In the genomic region with DNA sequence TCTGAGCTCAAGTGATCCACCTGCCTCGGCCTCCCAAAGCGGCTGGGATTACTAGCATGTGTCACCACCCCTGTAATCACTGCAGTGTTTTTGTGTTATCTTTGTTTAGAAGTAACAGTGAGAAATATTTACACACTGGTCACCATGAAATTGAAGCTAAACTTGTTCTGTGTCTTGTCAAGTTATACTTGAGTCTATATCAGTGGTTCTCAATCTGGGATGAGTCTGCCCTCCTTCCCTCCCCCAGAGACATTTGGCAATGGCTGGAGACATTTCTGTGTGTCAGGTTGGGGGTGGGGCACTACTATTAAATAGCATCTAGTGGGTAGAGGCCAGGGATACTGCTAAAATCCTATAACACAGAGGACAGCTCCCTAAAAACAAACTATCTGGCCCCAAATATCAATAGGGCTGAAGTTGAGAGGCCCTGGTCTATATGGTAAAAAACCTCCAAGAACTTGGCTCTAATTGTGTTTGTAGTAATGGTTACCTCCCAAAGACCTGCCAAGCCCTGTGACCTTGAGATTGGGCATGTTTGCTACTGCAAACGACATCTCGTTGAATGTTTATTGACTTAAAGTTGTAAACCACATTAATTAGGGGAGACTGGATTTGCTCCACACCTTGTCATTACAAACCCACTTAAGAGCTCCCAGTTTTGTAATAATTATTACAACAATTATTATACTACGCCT, we compare ENCODE assay signal across 18 cellular contexts. TPM values are rescaled to one million over a fixed set of nuclear protein-coding genes. Genes with fewer than 3 reads are reported as not detected.
"Had no signal": no experiment of that assay in that cellular context is flagged by ENCODE, and none has a peak within 500 bp of the region (broad histone marks: within the 10 kb centered on the region; RNA-seq: fewer than 3 reads in every experiment).

No MANE protein-coding gene starts in this region.

- H3K9me3 ChIP-seq: colonic mucosa, lower lobe of right lung, tibial nerve had no signal

- H3K36me3 ChIP-seq: colonic mucosa had no signal

- H2AFZ ChIP-seq: hepatocyte had no signal

- H3K4me3 ChIP-seq: colonic mucosa, hepatocyte, lower lobe of right lung, smooth muscle cell, tibial nerve had no signal

- H3K27ac ChIP-seq: colonic mucosa, hepatocyte, lower lobe of right lung, tibial nerve had no signal

- ATAC-seq: activated T-cell treated with anti-CD3 and anti-CD28 coated beads, Interleukin-2, amount 50 U/mL, for 72 hours; lower lobe of right lung; stimulated activated memory B cell treated with anti-CD40 and anti-IgM and Interleukin-4, amounts not matched to agents 10 μg/mL and 1 μg/mL and 100 μg/mL, for 72 hours had no signal

- H3K4me2 ChIP-seq: hepatocyte, smooth muscle cell had no signal

- DNase-seq: activated CD4-positive, alpha-beta T cell treated with anti-CD3 and anti-CD28 coated beads, Interleukin-2, amount 50 U/mL, for 4 hours; activated gamma-delta T cell treated with Interleukin-2 at 50 U/mL for 16 hours; activated naive CD8-positive, alpha-beta T cell treated with anti-CD3 and anti-CD28 coated beads, Interleukin-2, amount 10 ng/mL, durations not matched to agents 7 days and 5 days; activated T-cell treated with anti-CD3 and anti-CD28 coated beads, Interleukin-2, amount 50 U/mL, for 72 hours; caudate nucleus; colonic mucosa; kidney glomerular epithelial cell; lower lobe of right lung; naive B cell; right cardiac atrium had no signal

- H3K4me1 ChIP-seq: colonic mucosa, lower lobe of right lung had no signal

- H3K27me3 ChIP-seq: colonic mucosa, hepatocyte, tibial nerve had no signal

- FAIRE-seq: astrocyte had no signal

RNA-seq across cellular contexts. Expression of a gene that starts 18.6 kb away (rescaled TPM):
- total RNA-seq: fibroblast of lung, posterior vena cava, subcutaneous adipose tissue, tibial nerve had no signal
- polyA plus RNA-seq: fibroblast of lung, hepatocyte, right cardiac atrium had no signal

RNA-seq across cellular contexts. Expression of a gene that starts 23.4 kb away (rescaled TPM):
- total RNA-seq: astrocyte, fibroblast of lung, smooth muscle cell had no signal
- polyA plus RNA-seq: fibroblast of lung, smooth muscle cell had no signal

RNA-seq across cellular contexts. Expression of a gene that starts 36.4 kb away (rescaled TPM):
- total RNA-seq: activated naive CD8-positive, alpha-beta T cell treated with anti-CD3 and anti-CD28 coated beads, Interleukin-2, amount 10 ng/mL, durations not matched to agents 7 days and 5 days; activated T-cell treated with anti-CD3 and anti-CD28 coated beads, Interleukin-2, amount 50 U/mL, for 72 hours; colonic mucosa; fibroblast of lung; hepatocyte; posterior vena cava; right cardiac atrium; subcutaneous adipose tissue had no signal
- polyA plus RNA-seq: fibroblast of lung had no signal

RNA-seq across cellular contexts. Expression of a gene that starts 40.8 kb away (rescaled TPM):
- total RNA-seq: activated T-cell treated with anti-CD3 and anti-CD28 coated beads, Interleukin-2, amount 50 U/mL, for 72 hours; astrocyte; fibroblast of lung; smooth muscle cell had no signal
- polyA plus RNA-seq: fibroblast of lung, smooth muscle cell had no signal
